13 cellular contexts compared by ENCODE assay signal in genomic region chr2:106057206-106057605, GRCh38.
A peak's percentile ranks its signal among the peaks of the same experiment; 100 is the strongest.
DNase-seq lines count a peak whose midpoint lies in the region; ATAC-seq and TF ChIP-seq lines count a peak whose summit lies in the region.
"Had no signal": no experiment of that assay in that cellular context is flagged by ENCODE, and none has a peak within 500 bp of the region (broad histone marks: within the 10 kb centered on the region; RNA-seq: fewer than 3 reads in every experiment).

No MANE protein-coding gene starts in this region.

- peak; percentile 47 to 73 (median 57) for DNase-seq in CD4-positive, alpha-beta memory T cell
- DNase-seq in RWPE1 (ENCODE audit: low spot score) (peak; percentile 48), superior temporal gyrus (ENCODE audit: extremely low spot score) (no peak), NCI-H1417 treated with DMSO at 0.1 percent for 48 hours (lab: John Stamatoyannopoulos, UW) (no peak), CD14-positive monocyte (ENCODE audit: low spot score) (no peak)
- DNase-seq in activated T-helper 2 cell treated with anti-CD3 and anti-CD28 coated beads, Interferon-gamma antibody, Interleukin-2, Interleukin-4, amounts not matched to agents 10 μg/mL and 5 μg/mL and 100 μg/mL, durations not matched to agents 14 hours and 24 hours and 36 hours (ENCODE audit: low spot score), result peak; percentile 30
- DNase-seq in naive thymus-derived CD4-positive, alpha-beta T cell, result peak in 7 of 9 donors; percentile 22 to 63 (median 45)
- DNase-seq: AML-193, HFFc6, left ventricle myocardium superior, NCI-H524 had no signal

- no peaks in the 10 kb centered on the region for H3K9me3 Mint-ChIP-seq in CD4-positive, alpha-beta memory T cell
- H3K9me3 Mint-ChIP-seq in activated T-helper 2 cell treated with anti-CD3 and anti-CD28 coated beads, Interferon-gamma antibody, Interleukin-2, Interleukin-4, amounts not matched to agents 10 μg/mL and 5 μg/mL and 100 μg/mL, durations not matched to agents 14 hours and 24 hours and 36 hours, result peaks cover 9% of the 10 kb centered on the region
- H3K9me3 Mint-ChIP-seq in naive thymus-derived CD4-positive, alpha-beta T cell, result peaks cover 0 to 7% (median 2%) of the 10 kb centered on the region in 11 donors
- H3K9me3 Mint-ChIP-seq in CD14-positive monocyte, result peaks cover 0 to 2% (median 0%) of the 10 kb centered on the region in 7 donors
- H3K9me3 Mint-ChIP-seq: HFFc6 had no signal

- no peaks in the 10 kb centered on the region for H3K36me3 Mint-ChIP-seq in CD4-positive, alpha-beta memory T cell
- no peaks in the 10 kb centered on the region for H3K36me3 Mint-ChIP-seq in activated T-helper 2 cell treated with anti-CD3 and anti-CD28 coated beads, Interferon-gamma antibody, Interleukin-2, Interleukin-4, amounts not matched to agents 10 μg/mL and 5 μg/mL and 100 μg/mL, durations not matched to agents 14 hours and 24 hours and 36 hours (ENCODE audit: low read depth)
- H3K36me3 Mint-ChIP-seq in naive thymus-derived CD4-positive, alpha-beta T cell, result peaks cover 0 to 12% (median 0%) of the 10 kb centered on the region in 5 donors
- no peaks in the 10 kb centered on the region for H3K36me3 Mint-ChIP-seq in CD14-positive monocyte

- peaks cover 53 to 85% (median 70%) of the 10 kb centered on the region in 4 donors for H3K4me1 Mint-ChIP-seq in CD4-positive, alpha-beta memory T cell
- H3K4me1 Mint-ChIP-seq in activated T-helper 2 cell treated with anti-CD3 and anti-CD28 coated beads, Interferon-gamma antibody, Interleukin-2, Interleukin-4, amounts not matched to agents 10 μg/mL and 5 μg/mL and 100 μg/mL, durations not matched to agents 14 hours and 24 hours and 36 hours (ENCODE audit: low read depth), result peaks cover 39% of the 10 kb centered on the region
- peaks cover 46 to 88% (median 75%) of the 10 kb centered on the region in 7 donors for H3K4me1 Mint-ChIP-seq in naive thymus-derived CD4-positive, alpha-beta T cell
- no peaks in the 10 kb centered on the region for H3K4me1 Mint-ChIP-seq in CD14-positive monocyte

- no peaks in the 10 kb centered on the region for H3K9me3 ChIP-seq in CD4-positive, alpha-beta memory T cell (ENCODE audit: control insufficient read depth in 1 of 2, low read length in 2 of 2)
- no peaks in the 10 kb centered on the region for H3K9me3 ChIP-seq in naive thymus-derived CD4-positive, alpha-beta T cell (ENCODE audit: control insufficient read depth in 2 of 3, low read length in 3 of 3)

- peaks cover 81% of the 10 kb centered on the region for H3K4me1 ChIP-seq in CD4-positive, alpha-beta memory T cell (ENCODE audit: insufficient read depth, low read length)
- H3K4me1 ChIP-seq in naive thymus-derived CD4-positive, alpha-beta T cell (ENCODE audit: control insufficient read depth in 2 of 2, insufficient read depth in 2 of 2, low read length in 2 of 2), result peaks cover 67 to 69% of the 10 kb centered on the region in 2 donors

- no peaks in the 10 kb centered on the region for H3K27me3 ChIP-seq in CD4-positive, alpha-beta memory T cell (ENCODE audit: insufficient read depth, low read length)
- no peaks in the 10 kb centered on the region for H3K27me3 ChIP-seq in naive thymus-derived CD4-positive, alpha-beta T cell (ENCODE audit: control insufficient read depth in 2 of 2, insufficient read depth in 2 of 2, low read length in 2 of 2)
- H3K27me3 ChIP-seq: SJSA1 had no signal

- ATAC-seq in naive thymus-derived CD4-positive, alpha-beta T cell, result peak; percentile 74
- no peak for ATAC-seq in GM21367 (IDR thresholded peaks at IDR 0.05; ENCODE audit: unreplicated experiment)
- ATAC-seq: left ventricle myocardium superior had no signal

- no peak overlapping the region for H3K27ac ChIP-seq in CD4-positive, alpha-beta memory T cell (ENCODE audit: low read depth, low read length)
- H3K27ac ChIP-seq in RWPE1, result no peak overlapping the region
- no peak overlapping the region for H3K27ac ChIP-seq in naive thymus-derived CD4-positive, alpha-beta T cell (ENCODE audit: low read depth, low read length)
- H3K27ac ChIP-seq: SJSA1 had no signal

- TF ChIP-seq CTCF in RWPE1 (conservative IDR thresholded peaks at IDR 0.05; ENCODE audit: low read depth) (no peak), CD14-positive monocyte (IDR thresholded peaks at IDR 0.05) (no peak)

- H3K27ac Mint-ChIP-seq in CD4-positive, alpha-beta memory T cell, result peak overlapping the region; percentile 13 to 94 (median 75)
- H3K27ac Mint-ChIP-seq in activated T-helper 2 cell treated with anti-CD3 and anti-CD28 coated beads, Interferon-gamma antibody, Interleukin-2, Interleukin-4, amounts not matched to agents 10 μg/mL and 5 μg/mL and 100 μg/mL, durations not matched to agents 14 hours and 24 hours and 36 hours, result peak overlapping the region; percentile 41
- H3K27ac Mint-ChIP-seq in naive thymus-derived CD4-positive, alpha-beta T cell, result peak overlapping the region in 8 of 9 donors; percentile 3 to 79 (median 51)
- peak overlapping the region in 1 of 7 donors; percentile 16 for H3K27ac Mint-ChIP-seq in CD14-positive monocyte
- H3K27ac Mint-ChIP-seq: HFFc6 had no signal

- no peaks in the 10 kb centered on the region for H3K27me3 Mint-ChIP-seq in CD4-positive, alpha-beta memory T cell
- no peaks in the 10 kb centered on the region for H3K27me3 Mint-ChIP-seq in activated T-helper 2 cell treated with anti-CD3 and anti-CD28 coated beads, Interferon-gamma antibody, Interleukin-2, Interleukin-4, amounts not matched to agents 10 μg/mL and 5 μg/mL and 100 μg/mL, durations not matched to agents 14 hours and 24 hours and 36 hours (ENCODE audit: low read depth)
- no peaks in the 10 kb centered on the region for H3K27me3 Mint-ChIP-seq in naive thymus-derived CD4-positive, alpha-beta T cell
- peaks cover 0 to 4% (median 2%) of the 10 kb centered on the region in 3 donors for H3K27me3 Mint-ChIP-seq in CD14-positive monocyte (ENCODE audit: low read depth in 3 of 3)

- H3K36me3 ChIP-seq in CD4-positive, alpha-beta memory T cell (ENCODE audit: insufficient read depth, low read length), result no peaks in the 10 kb centered on the region
- no peaks in the 10 kb centered on the region for H3K36me3 ChIP-seq in naive thymus-derived CD4-positive, alpha-beta T cell (ENCODE audit: control insufficient read depth in 2 of 3, insufficient read depth in 3 of 3, low read length in 3 of 3)
- H3K36me3 ChIP-seq: SJSA1 had no signal

- H3K4me3 ChIP-seq in CD4-positive, alpha-beta memory T cell (ENCODE audit: low read length in 2 of 2), result peak overlapping the region in 1 of 2 donors; percentile 31
- H3K4me3 ChIP-seq in naive thymus-derived CD4-positive, alpha-beta T cell (ENCODE audit: low read length), result no peak overlapping the region
- H3K4me3 ChIP-seq: SJSA1 had no signal

- intact Hi-C loops in CD4-positive, alpha-beta memory T cell (cut with micrococcal nuclease), result loop anchor here (1.0 kb wide), 1 partner anchor 39 kb away; no protein-coding TSS in a partner anchor
- intact Hi-C loops in activated T-helper 2 cell treated with anti-CD3 and anti-CD28 coated beads, Interferon-gamma antibody, Interleukin-2, Interleukin-4, amounts not matched to agents 10 μg/mL and 5 μg/mL and 100 μg/mL, durations not matched to agents 14 hours and 24 hours and 36 hours (cut with micrococcal nuclease), result no loop called here
- intact Hi-C loops in naive thymus-derived CD4-positive, alpha-beta T cell (cut with micrococcal nuclease), result loop anchor here in 1 of 2 donors (1.0 to 5.0 kb wide), 5 partner anchors 8 to 85 kb away; a partner anchor contains a TSS
- intact Hi-C loops in CD14-positive monocyte (cut with micrococcal nuclease), result no loop called here

- peak overlapping the region in 7 of 8 donors; percentile 51 to 83 (median 70) for H3K4me3 Mint-ChIP-seq in CD4-positive, alpha-beta memory T cell
- H3K4me3 Mint-ChIP-seq in activated T-helper 2 cell treated with anti-CD3 and anti-CD28 coated beads, Interferon-gamma antibody, Interleukin-2, Interleukin-4, amounts not matched to agents 10 μg/mL and 5 μg/mL and 100 μg/mL, durations not matched to agents 14 hours and 24 hours and 36 hours (ENCODE audit: low read depth), result peak overlapping the region; percentile 10
- H3K4me3 Mint-ChIP-seq in naive thymus-derived CD4-positive, alpha-beta T cell, result peak overlapping the region; percentile 54 to 78 (median 64)
- no peak overlapping the region for H3K4me3 Mint-ChIP-seq in CD14-positive monocyte
- H3K4me3 Mint-ChIP-seq: HFFc6 had no signal

- POLR2A ChIA-PET in CD4-positive, alpha-beta memory T cell (lab: Charles Lee; ENCODE audit: partially characterized antibody), result interaction anchor here (0.6 to 5.4 kb wide), 5 partner anchors 10 to 259 kb away, joined by 3 to 27 read pairs (median 5); no protein-coding TSS in a partner anchor
- POLR2A ChIA-PET in RWPE1 (lab: Yijun Ruan, JAX; ENCODE audit: low non-redundant PET), result no interaction called here
- POLR2A ChIA-PET in naive thymus-derived CD4-positive, alpha-beta T cell (lab: Charles Lee), result interaction anchor here (0.6 to 1.4 kb wide), 3 partner anchors 11 to 727 kb away, joined by 4 to 6 read pairs (median 5); no protein-coding TSS in a partner anchor

- CTCF ChIA-PET in CD4-positive, alpha-beta memory T cell (lab: Charles Lee; ENCODE audit: partially characterized antibody), result interaction anchor here (1.5 to 1.8 kb wide), 2 partner anchors 27 to 266 kb away, joined by 3 to 11 read pairs; no protein-coding TSS in a partner anchor
- CTCF ChIA-PET in RWPE1 (lab: Yijun Ruan, JAX), result no interaction called here
- CTCF ChIA-PET in naive thymus-derived CD4-positive, alpha-beta T cell (lab: Charles Lee), result no interaction called here

Comparison
In these comparisons a context has a peak if more than half of its experiments do, and no peak if none do; other contexts are left out.
1. DNase-seq: peak in CD4-positive, alpha-beta memory T cell (5 of 5), RWPE1 (single experiment), activated T-helper 2 cell treated with anti-CD3 and anti-CD28 coated beads, Interferon-gamma antibody, Interleukin-2, Interleukin-4, amounts not matched to agents 10 μg/mL and 5 μg/mL and 100 μg/mL, durations not matched to agents 14 hours and 24 hours and 36 hours (single experiment) and naive thymus-derived CD4-positive, alpha-beta T cell (7 of 9); none in superior temporal gyrus (single experiment), NCI-H1417 treated with DMSO at 0.1 percent for 48 hours (single experiment) and CD14-positive monocyte (single experiment).
2. H3K4me3 Mint-ChIP-seq: peak in CD4-positive, alpha-beta memory T cell (7 of 8), activated T-helper 2 cell treated with anti-CD3 and anti-CD28 coated beads, Interferon-gamma antibody, Interleukin-2, Interleukin-4, amounts not matched to agents 10 μg/mL and 5 μg/mL and 100 μg/mL, durations not matched to agents 14 hours and 24 hours and 36 hours (single experiment) and naive thymus-derived CD4-positive, alpha-beta T cell (10 of 10); none in CD14-positive monocyte (0 of 2).